25 cellular contexts compared by ENCODE assay signal in genomic region chr4:5995901-5996623, GRCh38. TPM values are rescaled to one million over a fixed set of nuclear protein-coding genes. Genes with fewer than 3 reads are reported as not detected.
DNase-seq lines count a peak whose midpoint lies in the region; ATAC-seq, FAIRE-seq and TF ChIP-seq lines count a peak whose summit lies in the region.
"Had no signal": no experiment of that assay in that cellular context is flagged by ENCODE, and none has a peak within 500 bp of the region (broad histone marks: within the 10 kb centered on the region; RNA-seq: fewer than 3 reads in every experiment).

No MANE protein-coding gene starts in this region.

- no peaks in the 10 kb centered on the region for H3K79me2 ChIP-seq in astrocyte (ENCODE audit: insufficient read depth, low read length)
- no peaks in the 10 kb centered on the region for H3K79me2 ChIP-seq in MM.1S (ENCODE audit: low read length)

- H4K20me1 ChIP-seq in astrocyte (ENCODE audit: insufficient read depth, low read length) (no peaks in the 10 kb centered on the region), MM.1S (ENCODE audit: insufficient read depth, low read length) (no peaks in the 10 kb centered on the region)

- intact Hi-C loops in activated CD8-positive, alpha-beta T cell treated with anti-CD3 and anti-CD28 coated beads for 36 hours (cut with micrococcal nuclease): loop anchor here (5.0 kb wide), 1 partner anchor 331 kb away; no protein-coding TSS in a partner anchor
- intact Hi-C loops in sciatic nerve (cut with DNase I): no loop called here

- H3K27me3 ChIP-seq in astrocyte (ENCODE audit: insufficient read depth, low read length) (no peaks in the 10 kb centered on the region), MM.1S (replicated peaks; ENCODE audit: insufficient read depth, low read length) (0 out of 2 replicates have a peak, but pooled peaks cover 14% of the 10 kb centered on the region)
- H3K27me3 ChIP-seq: pancreas, Peyer's patch, SJSA1 had no signal

- no peak overlapping the region for H3K27ac ChIP-seq in astrocyte (ENCODE audit: low read depth, low read length)
- no peak overlapping the region for H3K27ac ChIP-seq in MM.1S (ENCODE audit: low read length)
- H3K27ac ChIP-seq: esophagus muscularis mucosa, gastroesophageal sphincter, pancreas, Peyer's patch, SJSA1 had no signal

- no peaks in the 10 kb centered on the region for H3K36me3 Mint-ChIP-seq in activated CD8-positive, alpha-beta T cell treated with anti-CD3 and anti-CD28 coated beads for 36 hours (ENCODE audit: low read depth)
- H3K36me3 Mint-ChIP-seq in activated CD8-positive, alpha-beta T cell treated with anti-CD3 and anti-CD28 coated beads, Interleukin-2, amount 10 ng/mL, durations not matched to agents 7 days and 5 days (ENCODE audit: low read depth): no peaks in the 10 kb centered on the region
- H3K36me3 Mint-ChIP-seq in astrocyte (ENCODE audit: low read depth, unreplicated experiment): no peaks in the 10 kb centered on the region
- H3K36me3 Mint-ChIP-seq: activated naive CD8-positive, alpha-beta T cell treated with anti-CD3 and anti-CD28 coated beads for 36 hours; naive thymus-derived CD4-positive, alpha-beta T cell; stimulated activated memory B cell treated with anti-CD40 and anti-IgM and Interleukin-4, amounts not matched to agents 10 μg/mL and 1 μg/mL and 100 μg/mL, for 72 hours; WTC11 had no signal

- peak; percentile 7 for DNase-seq in activated CD8-positive, alpha-beta T cell treated with anti-CD3 and anti-CD28 coated beads for 36 hours
- DNase-seq in activated CD8-positive, alpha-beta T cell treated with anti-CD3 and anti-CD28 coated beads, Interleukin-2, amount 10 ng/mL, durations not matched to agents 7 days and 5 days: no peak
- DNase-seq in astrocyte (ENCODE audit: low read depth) (no peak), sciatic nerve (ENCODE audit: low spot score) (peak; percentile 32), RKO (ENCODE audit: low spot score) (no peak), MM.1S (no peak)
- DNase-seq: activated naive CD8-positive, alpha-beta T cell treated with anti-CD3 and anti-CD28 coated beads for 36 hours; CD4-positive, alpha-beta T cell; effector CD8-positive, alpha-beta T cell; mesendoderm; naive thymus-derived CD4-positive, alpha-beta T cell; NCI-H446; NK-92 treated with Interleukin-12 subunit alpha and Interleukin-12 subunit beta, amount 100 ng/mL, for 24 hours; pancreas had no signal

- H3K9ac ChIP-seq in astrocyte (ENCODE audit: low read length): no peak overlapping the region
- H3K9ac ChIP-seq in MM.1S (ENCODE audit: low read length): no peak overlapping the region

- no peaks in the 10 kb centered on the region for H3F3A ChIP-seq in MM.1S (ENCODE audit: insufficient read depth, low read length)

- H3K27ac Mint-ChIP-seq in activated CD8-positive, alpha-beta T cell treated with anti-CD3 and anti-CD28 coated beads for 36 hours: no peak overlapping the region
- no peak overlapping the region for H3K27ac Mint-ChIP-seq in activated CD8-positive, alpha-beta T cell treated with anti-CD3 and anti-CD28 coated beads, Interleukin-2, amount 10 ng/mL, durations not matched to agents 7 days and 5 days
- peak overlapping the region; percentile 31 for H3K27ac Mint-ChIP-seq in astrocyte (ENCODE audit: unreplicated experiment)
- H3K27ac Mint-ChIP-seq: activated naive CD8-positive, alpha-beta T cell treated with anti-CD3 and anti-CD28 coated beads for 36 hours; CD4-positive, alpha-beta T cell; stimulated activated memory B cell treated with anti-CD40 and anti-IgM and Interleukin-4, amounts not matched to agents 10 μg/mL and 1 μg/mL and 100 μg/mL, for 72 hours; WTC11 had no signal

- H3K4me1 Mint-ChIP-seq in activated CD8-positive, alpha-beta T cell treated with anti-CD3 and anti-CD28 coated beads for 36 hours (ENCODE audit: low read depth): peaks cover 7% of the 10 kb centered on the region
- H3K4me1 Mint-ChIP-seq in activated CD8-positive, alpha-beta T cell treated with anti-CD3 and anti-CD28 coated beads, Interleukin-2, amount 10 ng/mL, durations not matched to agents 7 days and 5 days (ENCODE audit: low read depth): peaks cover 7% of the 10 kb centered on the region
- H3K4me1 Mint-ChIP-seq in astrocyte (ENCODE audit: low read depth, unreplicated experiment): no peaks in the 10 kb centered on the region
- H3K4me1 Mint-ChIP-seq: stimulated activated memory B cell treated with anti-CD40 and anti-IgM and Interleukin-4, amounts not matched to agents 10 μg/mL and 1 μg/mL and 100 μg/mL, for 72 hours; WTC11 had no signal

- no peak for FAIRE-seq in astrocyte (lab: Jason Lieb, UNC)
- FAIRE-seq: HepG2, pancreas had no signal

- no peak overlapping the region for H3K4me2 ChIP-seq in astrocyte (ENCODE audit: low read length)
- no peak overlapping the region for H3K4me2 ChIP-seq in MM.1S (ENCODE audit: low read depth, low read length)

- H2AFZ ChIP-seq in astrocyte (ENCODE audit: low read depth, low read length): no peak overlapping the region
- H2AFZ ChIP-seq in MM.1S (ENCODE audit: low read length): no peak overlapping the region

- H3K4me3 ChIP-seq in astrocyte (ENCODE audit: insufficient read depth, low read depth, low read length) (no peak overlapping the region), MM.1S (ENCODE audit: low read length) (no peak overlapping the region)
- H3K4me3 ChIP-seq: esophagus muscularis mucosa, gastroesophageal sphincter, HAP-1, pancreas, Peyer's patch, SJSA1 had no signal

- POLR2A ChIA-PET in activated CD8-positive, alpha-beta T cell treated with anti-CD3 and anti-CD28 coated beads for 36 hours (lab: Charles Lee): interaction anchor here (0.6 kb wide), 1 partner anchor 23 kb away, joined by 3 read pairs; no protein-coding TSS in a partner anchor
- POLR2A ChIA-PET in activated CD8-positive, alpha-beta T cell treated with anti-CD3 and anti-CD28 coated beads, Interleukin-2, amount 10 ng/mL, durations not matched to agents 7 days and 5 days (lab: Charles Lee): no interaction called here

- CTCF ChIA-PET in activated CD8-positive, alpha-beta T cell treated with anti-CD3 and anti-CD28 coated beads for 36 hours (lab: Charles Lee): no interaction called here
- CTCF ChIA-PET in activated CD8-positive, alpha-beta T cell treated with anti-CD3 and anti-CD28 coated beads, Interleukin-2, amount 10 ng/mL, durations not matched to agents 7 days and 5 days (lab: Charles Lee): interaction anchor here (2.8 to 3.7 kb wide), 2 partner anchors 15 to 335 kb away, joined by 23 to 27 read pairs; no protein-coding TSS in a partner anchor

- no peaks in the 10 kb centered on the region for H3K9me3 ChIP-seq in astrocyte (ENCODE audit: insufficient read depth, low read depth, low read length)
- no peaks in the 10 kb centered on the region for H3K9me3 ChIP-seq in MM.1S (replicated peaks; ENCODE audit: insufficient read depth, low read length)
- H3K9me3 ChIP-seq: esophagus muscularis mucosa, gastroesophageal sphincter, HAP-1, pancreas, Peyer's patch, SJSA1 had no signal

- no peaks in the 10 kb centered on the region for H3K9me2 ChIP-seq in MM.1S (replicated peaks; ENCODE audit: insufficient read depth, low read length)

- peaks cover 4% of the 10 kb centered on the region for H3K27me3 Mint-ChIP-seq in activated CD8-positive, alpha-beta T cell treated with anti-CD3 and anti-CD28 coated beads for 36 hours
- no peaks in the 10 kb centered on the region for H3K27me3 Mint-ChIP-seq in activated CD8-positive, alpha-beta T cell treated with anti-CD3 and anti-CD28 coated beads, Interleukin-2, amount 10 ng/mL, durations not matched to agents 7 days and 5 days (ENCODE audit: low read depth)
- peaks cover 57% of the 10 kb centered on the region for H3K27me3 Mint-ChIP-seq in astrocyte (ENCODE audit: low read depth, unreplicated experiment)

- no peak for ATAC-seq in activated CD8-positive, alpha-beta T cell treated with anti-CD3 and anti-CD28 coated beads for 36 hours
- ATAC-seq in activated CD8-positive, alpha-beta T cell treated with anti-CD3 and anti-CD28 coated beads, Interleukin-2, amount 10 ng/mL, durations not matched to agents 7 days and 5 days: no peak
- ATAC-seq in GM19438 (IDR thresholded peaks at IDR 0.05; ENCODE audit: low read depth, unreplicated experiment): peak; percentile 44
- no peak for ATAC-seq in sciatic nerve
- ATAC-seq in HG02623 (IDR thresholded peaks at IDR 0.05; ENCODE audit: unreplicated experiment): no peak
- ATAC-seq: gastroesophageal sphincter; HepG2; naive thymus-derived CD4-positive, alpha-beta T cell; pancreas; stimulated activated memory B cell treated with anti-CD40 and anti-IgM and Interleukin-4, amounts not matched to agents 10 μg/mL and 1 μg/mL and 100 μg/mL, for 72 hours; WTC11 had no signal

- H3K9me3 Mint-ChIP-seq in activated CD8-positive, alpha-beta T cell treated with anti-CD3 and anti-CD28 coated beads for 36 hours: no peaks in the 10 kb centered on the region
- no peaks in the 10 kb centered on the region for H3K9me3 Mint-ChIP-seq in activated CD8-positive, alpha-beta T cell treated with anti-CD3 and anti-CD28 coated beads, Interleukin-2, amount 10 ng/mL, durations not matched to agents 7 days and 5 days (ENCODE audit: insufficient read depth)
- H3K9me3 Mint-ChIP-seq in astrocyte (ENCODE audit: unreplicated experiment): peaks cover 2% of the 10 kb centered on the region
- H3K9me3 Mint-ChIP-seq: activated naive CD8-positive, alpha-beta T cell treated with anti-CD3 and anti-CD28 coated beads for 36 hours; CD4-positive, alpha-beta T cell; WTC11 had no signal

- H3K4me3 Mint-ChIP-seq in activated CD8-positive, alpha-beta T cell treated with anti-CD3 and anti-CD28 coated beads for 36 hours: no peak overlapping the region
- no peak overlapping the region for H3K4me3 Mint-ChIP-seq in activated CD8-positive, alpha-beta T cell treated with anti-CD3 and anti-CD28 coated beads, Interleukin-2, amount 10 ng/mL, durations not matched to agents 7 days and 5 days
- no peak overlapping the region for H3K4me3 Mint-ChIP-seq in astrocyte (ENCODE audit: unreplicated experiment)
- H3K4me3 Mint-ChIP-seq: activated naive CD8-positive, alpha-beta T cell treated with anti-CD3 and anti-CD28 coated beads for 36 hours; CD4-positive, alpha-beta T cell; naive thymus-derived CD4-positive, alpha-beta T cell; stimulated activated memory B cell treated with anti-CD40 and anti-IgM and Interleukin-4, amounts not matched to agents 10 μg/mL and 1 μg/mL and 100 μg/mL, for 72 hours; WTC11 had no signal

- H3K4me1 ChIP-seq in astrocyte (ENCODE audit: insufficient read depth, low read length) (no peaks in the 10 kb centered on the region), MM.1S (ENCODE audit: low read length) (peaks cover 5% of the 10 kb centered on the region; the same call in 1 of the 2 replicates)
- H3K4me1 ChIP-seq: gastroesophageal sphincter, HAP-1, pancreas, Peyer's patch, SJSA1 had no signal

- no peak for TF ChIP-seq CTCF in activated CD8-positive, alpha-beta T cell treated with anti-CD3 and anti-CD28 coated beads for 36 hours (IDR thresholded peaks at IDR 0.05)
- TF ChIP-seq CTCF in astrocyte (IDR thresholded peaks at IDR 0.05; ENCODE audit: insufficient read depth, low read depth, low read length) (no peak), MM.1S (IDR thresholded peaks at IDR 0.05; ENCODE audit: low read length) (no peak)

- H3K36me3 ChIP-seq in astrocyte (ENCODE audit: insufficient read depth, low read length): no peaks in the 10 kb centered on the region
- no peaks in the 10 kb centered on the region for H3K36me3 ChIP-seq in MM.1S (replicated peaks; ENCODE audit: insufficient read depth, low read length)
- H3K36me3 ChIP-seq: esophagus muscularis mucosa, gastroesophageal sphincter, HAP-1, pancreas, Peyer's patch, SJSA1 had no signal

RNA-seq across cellular contexts. Expression of gene C4orf50, which starts 22.2 kb away (rescaled TPM):
- total RNA-seq in activated CD8-positive, alpha-beta T cell treated with anti-CD3 and anti-CD28 coated beads for 36 hours: under 1 TPM; 0.07 TPM
- under 1 TPM; 0.13 to 0.24 TPM for total RNA-seq in activated CD8-positive, alpha-beta T cell treated with anti-CD3 and anti-CD28 coated beads, Interleukin-2, amount 10 ng/mL, durations not matched to agents 7 days and 5 days
- total RNA-seq in astrocyte (0.16 and 0.17 TPM in 2 replicates), sciatic nerve (0.09 TPM)
- total RNA-seq: activated naive CD8-positive, alpha-beta T cell treated with anti-CD3 and anti-CD28 coated beads for 36 hours; HepG2; M059J; SJSA1 had no signal

Comparison
In these comparisons a context has a peak if more than half of its experiments do, and no peak if none do; other contexts are left out.
1. DNase-seq: peak in activated CD8-positive, alpha-beta T cell treated with anti-CD3 and anti-CD28 coated beads for 36 hours (single experiment) and sciatic nerve (single experiment); none in activated CD8-positive, alpha-beta T cell treated with anti-CD3 and anti-CD28 coated beads, Interleukin-2, amount 10 ng/mL, durations not matched to agents 7 days and 5 days (single experiment), astrocyte (single experiment), RKO (single experiment) and MM.1S (single experiment).